Comparison of ENCODE assay signal across 21 cellular contexts in genomic region chr3:127604035-127604434, GRCh38. TPM values are rescaled to one million over a fixed set of nuclear protein-coding genes. Genes with fewer than 3 reads are reported as not detected.
A peak's percentile ranks its signal among the peaks of the same experiment; 100 is the strongest.
DNase-seq lines count a peak whose midpoint lies in the region; ATAC-seq, FAIRE-seq and TF ChIP-seq lines count a peak whose summit lies in the region.
"Had no signal": no experiment of that assay in that cellular context is flagged by ENCODE, and none has a peak within 500 bp of the region (broad histone marks: within the 10 kb centered on the region; RNA-seq: fewer than 3 reads in every experiment).

No MANE protein-coding gene starts in this region.

- H3K4me3 Mint-ChIP-seq in GM23338, result no peak overlapping the region

- intact Hi-C loops in A673 (cut with micrococcal nuclease; ENCODE audit: unreplicated experiment), result no loop called here

- H3K9me3 ChIP-seq in A673 (ENCODE audit: low read depth, low read length, poor library complexity, severe bottlenecking), result no peaks in the 10 kb centered on the region

- no peak overlapping the region for H3K27ac Mint-ChIP-seq in GM23338

- H3K4me3 ChIP-seq in A673 (ENCODE audit: low read depth, low read length, poor library complexity, severe bottlenecking) (no peak overlapping the region), GM23338 (no peak overlapping the region)

- peaks cover 2% of the 10 kb centered on the region for H3K27me3 Mint-ChIP-seq in GM23338 (ENCODE audit: insufficient read depth, low read depth, poor library complexity)
- H3K27me3 Mint-ChIP-seq: CD8-positive, alpha-beta memory T cell had no signal

- H3K36me3 ChIP-seq in A673 (ENCODE audit: insufficient read depth, low read length, poor library complexity, severe bottlenecking) (peaks cover 95% of the 10 kb centered on the region), GM23338 (ENCODE audit: insufficient read depth) (peaks cover 75% of the 10 kb centered on the region)

- peaks cover 19% of the 10 kb centered on the region; the same call in 2 of the 3 replicates for H3K4me1 Mint-ChIP-seq in GM23338

- H3K9me2 ChIP-seq in GM23338 (ENCODE audit: insufficient read depth), result no peaks in the 10 kb centered on the region

- H3K4me1 ChIP-seq in A673 (ENCODE audit: insufficient read depth, low read length, poor library complexity, severe bottlenecking), result peaks cover 14% of the 10 kb centered on the region
- H3K4me1 ChIP-seq in GM23338 (ENCODE audit: insufficient read depth), result peaks cover 14% of the 10 kb centered on the region

- no peak overlapping the region for H2AFZ ChIP-seq in GM23338

- TF ChIP-seq CTCF in A673 (conservative IDR thresholded peaks at IDR 0.05; ENCODE audit: low read depth, low read length) (no peak), GM23338 (conservative IDR thresholded peaks at IDR 0.05; ENCODE audit: low read depth in 2 of 2) (no peak)

- H3K4me2 ChIP-seq in GM23338, result no peak overlapping the region
- H3K4me2 ChIP-seq: KMS-11 had no signal

- POLR2A ChIA-PET in A673 (lab: Charles Lee; ENCODE audit: low non-redundant PET) (no interaction called here), HEK293T (lab: Yijun Ruan, JAX) (no interaction called here)

- H3K79me2 ChIP-seq in GM23338 (replicated peaks; ENCODE audit: insufficient read depth), result peaks cover 55% of the 10 kb centered on the region

- peaks cover 30% of the 10 kb centered on the region for H4K20me1 ChIP-seq in GM23338 (replicated peaks; ENCODE audit: insufficient read depth)

- H3K36me3 Mint-ChIP-seq in GM23338 (ENCODE audit: low read depth), result peaks cover 98% of the 10 kb centered on the region

- DNase-seq in A673 (ENCODE audit: low spot score), result no peak
- no peak for DNase-seq in GM18507 (ENCODE audit: extremely low spot score, insufficient read length, low read depth)
- DNase-seq in iPS-NIHi7 (ENCODE audit: extremely low spot score), result no peak
- DNase-seq in HEK293T (ENCODE audit: extremely low spot score), result no peak
- no peak for DNase-seq in GM23338 (ENCODE audit: low spot score)
- DNase-seq: C1 segment of cervical spinal cord; CD8-positive, alpha-beta memory T cell; DMS53; H7; NCI-H1417; NCI-H187; NCI-H2227 treated with DMSO at 0.1 percent for 48 hours; NCI-H510A treated with DMSO at 0.1 percent for 48 hours; NCI-H774; OCI-M1; Right ventricle myocardium superior; SW 1271 had no signal

- peak; percentile 87 for FAIRE-seq in GM18507 (lab: Jason Lieb, UNC)

- BruUV-seq in A673 (replicated peaks; lab: Mats Ljungman, UMichigan), result no TSS peak

- no peaks in the 10 kb centered on the region for H3K9me3 Mint-ChIP-seq in GM23338
- H3K9me3 Mint-ChIP-seq: CD8-positive, alpha-beta memory T cell had no signal

- no peaks in the 10 kb centered on the region for H3F3A ChIP-seq in GM23338 (replicated peaks; ENCODE audit: low read depth)

- peak; percentile 62 for ATAC-seq in GM21423 (IDR thresholded peaks at IDR 0.05; ENCODE audit: unreplicated experiment)
- ATAC-seq in HG03342 (IDR thresholded peaks at IDR 0.05; ENCODE audit: unreplicated experiment), result peak; percentile 63
- ATAC-seq in GM21825 (IDR thresholded peaks at IDR 0.05; ENCODE audit: unreplicated experiment), result no peak
- no peak for ATAC-seq in GM23338

- CTCF ChIA-PET in A673 (lab: Charles Lee) (no interaction called here), HEK293T (lab: Yijun Ruan, JAX) (no interaction called here)

- H3K27me3 ChIP-seq in A673 (replicated peaks; ENCODE audit: insufficient read depth, low read depth, low read length, poor library complexity) (no peaks in the 10 kb centered on the region), GM23338 (ENCODE audit: insufficient read depth) (no peaks in the 10 kb centered on the region)

- H3K27ac ChIP-seq in A673 (ENCODE audit: low read depth, low read length, poor library complexity, severe bottlenecking) (peak overlapping the region; percentile 7), GM23338 (ENCODE audit: low read depth) (no peak overlapping the region)
- H3K27ac ChIP-seq: KMS-11 had no signal

TF ChIP-seq in HEK293T, 16 proteins besides CTCF, POLR2A, EP300 and RAD21:
- TF ChIP-seq NFRKB (IDR thresholded peaks at IDR 0.05) (no peak), LEF1 (IDR thresholded peaks at IDR 0.05; ENCODE audit: borderline replicate concordance) (no peak), ELF4 (IDR thresholded peaks at IDR 0.05) (no peak), CTBP1 (IDR thresholded peaks at IDR 0.05; ENCODE audit: borderline replicate concordance) (no peak), ZNF384 (IDR thresholded peaks at IDR 0.05) (no peak), L3MBTL2 (conservative IDR thresholded peaks at IDR 0.05) (no peak), ARNT (IDR thresholded peaks at IDR 0.05) (no peak), FOXM1 (IDR thresholded peaks at IDR 0.05; ENCODE audit: borderline replicate concordance) (no peak), TARDBP (IDR thresholded peaks at IDR 0.05) (no peak), SUZ12 (IDR thresholded peaks at IDR 0.05) (no peak), BHLHE40 (IDR thresholded peaks at IDR 0.05; ENCODE audit: borderline replicate concordance) (no peak), SP1 (IDR thresholded peaks at IDR 0.05) (no peak), HDGF (IDR thresholded peaks at IDR 0.05; ENCODE audit: borderline replicate concordance) (no peak), FOXK2 (IDR thresholded peaks at IDR 0.05) (no peak)
- TF ChIP-seq, protein P1, sequence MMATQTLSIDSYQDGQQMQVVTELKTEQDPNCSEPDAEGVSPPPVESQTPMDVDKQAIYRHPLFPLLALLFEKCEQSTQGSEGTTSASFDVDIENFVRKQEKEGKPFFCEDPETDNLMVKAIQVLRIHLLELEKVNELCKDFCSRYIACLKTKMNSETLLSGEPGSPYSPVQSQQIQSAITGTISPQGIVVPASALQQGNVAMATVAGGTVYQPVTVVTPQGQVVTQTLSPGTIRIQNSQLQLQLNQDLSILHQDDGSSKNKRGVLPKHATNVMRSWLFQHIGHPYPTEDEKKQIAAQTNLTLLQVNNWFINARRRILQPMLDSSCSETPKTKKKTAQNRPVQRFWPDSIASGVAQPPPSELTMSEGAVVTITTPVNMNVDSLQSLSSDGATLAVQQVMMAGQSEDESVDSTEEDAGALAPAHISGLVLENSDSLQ (IDR thresholded peaks at IDR 0.05), result no peak

TF ChIP-seq in GM23338, 12 proteins besides CTCF, POLR2A, EP300 and RAD21 (continues in another document):
- TF ChIP-seq EZH2phosphoT487 (IDR thresholded peaks at IDR 0.05; ENCODE audit: unreplicated experiment) (no peak), NANOG (IDR thresholded peaks at IDR 0.05; ENCODE audit: borderline replicate concordance) (no peak), POLR2AphosphoS5 (IDR thresholded peaks at IDR 0.05; ENCODE audit: low read depth) (no peak)
- TF ChIP-seq, protein P2, sequence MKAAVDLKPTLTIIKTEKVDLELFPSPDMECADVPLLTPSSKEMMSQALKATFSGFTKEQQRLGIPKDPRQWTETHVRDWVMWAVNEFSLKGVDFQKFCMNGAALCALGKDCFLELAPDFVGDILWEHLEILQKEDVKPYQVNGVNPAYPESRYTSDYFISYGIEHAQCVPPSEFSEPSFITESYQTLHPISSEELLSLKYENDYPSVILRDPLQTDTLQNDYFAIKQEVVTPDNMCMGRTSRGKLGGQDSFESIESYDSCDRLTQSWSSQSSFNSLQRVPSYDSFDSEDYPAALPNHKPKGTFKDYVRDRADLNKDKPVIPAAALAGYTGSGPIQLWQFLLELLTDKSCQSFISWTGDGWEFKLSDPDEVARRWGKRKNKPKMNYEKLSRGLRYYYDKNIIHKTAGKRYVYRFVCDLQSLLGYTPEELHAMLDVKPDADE (IDR thresholded peaks at IDR 0.05), result no peak

RNA-seq across cellular contexts. Expression of gene MCM2, which starts 5.8 kb away (rescaled TPM):
- 218 and 225 TPM in 2 replicates for total RNA-seq in A673 (2021)
- total RNA-seq in GM23338 (2014; rRNA removed; shearing (Covaris generic)), result 184 and 235 TPM in 2 replicates
- 27.4 and 32.8 TPM in 2 replicates for polyA plus RNA-seq in GM23338 (2016; fragmentation: Nextera tagmentation; extraction: Ambion mirVana)

RNA-seq across cellular contexts. Expression of gene TPRA1, which starts 13.5 kb away (rescaled TPM):
- 20.2 and 21.0 TPM in 2 replicates for total RNA-seq in A673 (2021)
- total RNA-seq in GM23338 (2014; rRNA removed; shearing (Covaris generic)), result 24.1 and 30.4 TPM in 2 replicates
- 16.7 and 19.4 TPM in 2 replicates for polyA plus RNA-seq in GM23338 (2016; fragmentation: Nextera tagmentation; extraction: Ambion mirVana)

RNA-seq across cellular contexts. Expression of gene PODXL2, which starts 24.9 kb away (rescaled TPM):
- total RNA-seq in A673 (2021), result 26.6 and 35.9 TPM in 2 replicates
- total RNA-seq in GM23338 (2014; rRNA removed; shearing (Covaris generic)), result 51.0 and 57.6 TPM in 2 replicates
- polyA plus RNA-seq in GM23338 (2016; fragmentation: Nextera tagmentation; extraction: Ambion mirVana), result 18.4 and 19.1 TPM in 2 replicates

Comparison
In these comparisons a context has a peak if more than half of its experiments do, and no peak if none do; other contexts are left out.
1. ATAC-seq: peak in GM21423 (single experiment) and HG03342 (single experiment); none in GM21825 (single experiment) and GM23338 (single experiment).